8 cellular contexts compared by ENCODE assay signal in genomic region chr4:48343531-48343930, GRCh38. TPM values are rescaled to one million over a fixed set of nuclear protein-coding genes. Genes with fewer than 3 reads are reported as not detected.
DNase-seq lines count a peak whose midpoint lies in the region; ATAC-seq and TF ChIP-seq lines count a peak whose summit lies in the region.

No MANE protein-coding gene starts in this region.

- no peaks in the 10 kb centered on the region for H3K9me3 ChIP-seq in BLaER1 treated with 17β-estradiol and CSF1 and Interleukin-3, amounts not matched to agents 10 nM and 100 nM (replicated peaks in 1 of 11)
- H3K9me3 ChIP-seq in IMR-90 (ENCODE audit: control insufficient read depth, insufficient read depth, low read length) = no peaks in the 10 kb centered on the region

- TF ChIP-seq POLR2A in IMR-90 (IDR thresholded peaks at IDR 0.05; ENCODE audit: low read depth, low read length) = no peak

- no peak overlapping the region for H2AK9ac ChIP-seq in IMR-90 (replicated peaks; ENCODE audit: low read depth, low read length, poor library complexity)

- no peak overlapping the region for H4K5ac ChIP-seq in IMR-90 (ENCODE audit: low read depth, low read length)

- H3K56ac ChIP-seq in IMR-90 (ENCODE audit: extremely low read depth, insufficient read depth, low read length) = no peak overlapping the region

- peak overlapping the region; percentile 37; the same call in 1 of the 2 replicates for H3K14ac ChIP-seq in IMR-90 (replicated peaks; ENCODE audit: low read depth, low read length)

- peak overlapping the region; percentile 95 to 98 (median 97); a peak in 21 of 22 replicates for H3K9ac ChIP-seq in BLaER1 treated with 17β-estradiol and CSF1 and Interleukin-3, amounts not matched to agents 10 nM and 100 nM
- peak overlapping the region; percentile 48; the same call in 1 of the 2 replicates for H3K9ac ChIP-seq in IMR-90 (ENCODE audit: low read depth, low read length)

- intact Hi-C loops in IMR-90 (cut with micrococcal nuclease) = no loop called here
- intact Hi-C loops in MCF 10A (cut with micrococcal nuclease) = no loop called here

- in situ Hi-C loops in IMR-90 (cut with MboI; ENCODE audit: low sequenced_read_pairs) = no loop called here

- H2BK5ac ChIP-seq in IMR-90 (ENCODE audit: low read depth, low read length, poor library complexity, severe bottlenecking) = peak overlapping the region; percentile 32

- TSS peak; percentile 45 for BruUV-seq in IMR-90 (replicated peaks; lab: Mats Ljungman, UMichigan)
- BruUV-seq in MCF 10A (replicated peaks; lab: Mats Ljungman, UMichigan) = TSS peak; percentile 25

- H2BK20ac ChIP-seq in IMR-90 (ENCODE audit: low read depth, low read length) = no peak overlapping the region

- CTCF ChIA-PET in IMR-90 (lab: Yijun Ruan, JAX) (interaction anchor here (1.5 kb wide), 1 partner anchor 28 kb away, joined by 3 read pairs; no protein-coding TSS in a partner anchor), MCF 10A (lab: Yijun Ruan, JAX) (interaction anchor here (0.6 to 1.6 kb wide), 8 partner anchors 9 to 602 kb away, joined by 3 to 6 read pairs (median 3); no protein-coding TSS in a partner anchor)

- H3K27me3 ChIP-seq in BLaER1 treated with 17β-estradiol and CSF1 and Interleukin-3, amounts not matched to agents 10 nM and 100 nM = no peaks in the 10 kb centered on the region
- H3K27me3 ChIP-seq in IMR-90 (ENCODE audit: control insufficient read depth, insufficient read depth, low read length) = no peaks in the 10 kb centered on the region

- H2BK15ac ChIP-seq in IMR-90 (ENCODE audit: low read depth, low read length) = no peak overlapping the region

- no peak overlapping the region for H3K18ac ChIP-seq in IMR-90 (ENCODE audit: low read depth, low read length)

- ATAC-seq in IMR-90 (ENCODE audit: low read depth) (no peak), HG03039 (IDR thresholded peaks at IDR 0.05; ENCODE audit: unreplicated experiment) (no peak)
- ATAC-seq in naive thymus-derived CD8-positive, alpha-beta T cell = no peak

- peaks cover 11% of the 10 kb centered on the region for H3K36me3 Mint-ChIP-seq in MCF 10A (ENCODE audit: insufficient read depth, unreplicated experiment)
- H3K36me3 Mint-ChIP-seq in naive thymus-derived CD8-positive, alpha-beta T cell = peaks cover 0 to 3% (median 2%) of the 10 kb centered on the region in 3 donors

- H3K27ac ChIP-seq in BLaER1 treated with 17β-estradiol and CSF1 and Interleukin-3, amounts not matched to agents 10 nM and 100 nM = peak overlapping the region in 8 of 11 experiments; percentile 4 to 98 (median 94); a peak in 3 of 22 replicates
- no peak overlapping the region for H3K27ac ChIP-seq in IMR-90 (ENCODE audit: insufficient read depth, low read length)

- dilution Hi-C loops in IMR-90 (cut with HindIII; ENCODE audit: low sequenced_read_pairs, unreplicated experiment) = no loop called here

- H3K27me3 Mint-ChIP-seq in MCF 10A (ENCODE audit: insufficient read depth, unreplicated experiment) = no peaks in the 10 kb centered on the region
- H3K27me3 Mint-ChIP-seq in naive thymus-derived CD8-positive, alpha-beta T cell = no peaks in the 10 kb centered on the region

- H4K8ac ChIP-seq in IMR-90 (ENCODE audit: low read depth in 2 of 2, low read length in 2 of 2) = no peak overlapping the region

- H4K20me1 ChIP-seq in BLaER1 treated with 17β-estradiol and CSF1 and Interleukin-3, amounts not matched to agents 10 nM and 100 nM = peaks cover 27 to 70% (median 65%) of the 10 kb centered on the region in 11 experiments; a peak in 20 of 22 replicates
- peaks cover 58% of the 10 kb centered on the region for H4K20me1 ChIP-seq in IMR-90 (ENCODE audit: insufficient read depth, low read length)

- peak overlapping the region; percentile 97 for H3K27ac Mint-ChIP-seq in MCF 10A (ENCODE audit: low read depth, unreplicated experiment)
- H3K27ac Mint-ChIP-seq in naive thymus-derived CD8-positive, alpha-beta T cell = peak overlapping the region in 6 of 10 donors; percentile 1 to 91 (median 66)

- H2BK120ac ChIP-seq in IMR-90 (ENCODE audit: low read depth, low read length) = no peak overlapping the region

- POLR2A ChIA-PET in IMR-90 (lab: Charles Lee; ENCODE audit: unreplicated experiment) (no interaction called here), MCF 10A (lab: Yijun Ruan, JAX) (interaction anchor here (0.8 to 5.4 kb wide), 15 partner anchors 9 to 435 kb away, joined by 3 to 49 read pairs (median 9); partner anchors contain the start of gene FRYL)
- POLR2A ChIA-PET in naive thymus-derived CD8-positive, alpha-beta T cell (lab: Charles Lee) = interaction anchor here (0.6 to 1.5 kb wide), 2 partner anchors 26 to 113 kb away, joined by 3 read pairs; no protein-coding TSS in a partner anchor

- H3K4ac ChIP-seq in IMR-90 (ENCODE audit: low read depth, low read length) = 0 out of 2 replicates have a peak overlapping the region, but pooled peaks have one; percentile 13

- DNase-seq in IMR-90 (peak; percentile 22), MCF 10A (ENCODE audit: unreplicated experiment) (no peak), cerebellar cortex (ENCODE audit: low spot score) (no peak), retina (no peak), amygdala (lab: John Stamatoyannopoulos, UW) (no peak)
- DNase-seq in naive thymus-derived CD8-positive, alpha-beta T cell = no peak

- peaks cover 49% of the 10 kb centered on the region for H3K4me1 Mint-ChIP-seq in MCF 10A (ENCODE audit: insufficient read depth, unreplicated experiment)
- peaks cover 28 to 74% (median 63%) of the 10 kb centered on the region in 4 donors for H3K4me1 Mint-ChIP-seq in naive thymus-derived CD8-positive, alpha-beta T cell

- H2AK5ac ChIP-seq in IMR-90 (ENCODE audit: low read depth, low read length) = no peak overlapping the region

- H3K9me3 Mint-ChIP-seq in MCF 10A (ENCODE audit: unreplicated experiment) = no peaks in the 10 kb centered on the region
- no peaks in the 10 kb centered on the region for H3K9me3 Mint-ChIP-seq in naive thymus-derived CD8-positive, alpha-beta T cell

- H4K91ac ChIP-seq in IMR-90 (ENCODE audit: insufficient read depth, low read depth, low read length) = no peak overlapping the region

- no peak for TF ChIP-seq RAD21 in IMR-90 (IDR thresholded peaks at IDR 0.05; ENCODE audit: low read length)

- no peak overlapping the region for H2AFZ ChIP-seq in IMR-90 (replicated peaks; ENCODE audit: low read length, poor library complexity)

- H3K23ac ChIP-seq in IMR-90 (ENCODE audit: low read depth, low read length) = peak overlapping the region; percentile 91

- H3K4me3 Mint-ChIP-seq in MCF 10A (ENCODE audit: unreplicated experiment) = peak overlapping the region; percentile 98
- peak overlapping the region; percentile 91 to 99 (median 97) for H3K4me3 Mint-ChIP-seq in naive thymus-derived CD8-positive, alpha-beta T cell

- H3K36me3 ChIP-seq in BLaER1 treated with 17β-estradiol and CSF1 and Interleukin-3, amounts not matched to agents 10 nM and 100 nM = peaks cover 0 to 4% (median 0%) of the 10 kb centered on the region in 11 experiments; a peak in 3 of 22 replicates
- H3K36me3 ChIP-seq in IMR-90 (ENCODE audit: control insufficient read depth, insufficient read depth, low read length) = no peaks in the 10 kb centered on the region

- peak overlapping the region; percentile 77 to 98 (median 98); a peak in 19 of 20 replicates for H3K4me3 ChIP-seq in BLaER1 treated with 17β-estradiol and CSF1 and Interleukin-3, amounts not matched to agents 10 nM and 100 nM
- H3K4me3 ChIP-seq in IMR-90 (ENCODE audit: insufficient read depth, low read depth, low read length) = peak overlapping the region; percentile 90

- peaks cover 33 to 65% (median 38%) of the 10 kb centered on the region in 10 experiments for H3K4me1 ChIP-seq in BLaER1 treated with 17β-estradiol and CSF1 and Interleukin-3, amounts not matched to agents 10 nM and 100 nM
- H3K4me1 ChIP-seq in IMR-90 (ENCODE audit: control insufficient read depth, insufficient read depth, low read length) = peaks cover 8% of the 10 kb centered on the region; the same call in 1 of the 2 replicates

- H3K79me1 ChIP-seq in IMR-90 (ENCODE audit: low read depth in 1 of 2, low read length in 2 of 2) = peaks cover 13 to 55% of the 10 kb centered on the region in 2 experiments

- TF ChIP-seq CTCF in IMR-90 (conservative IDR thresholded peaks at IDR 0.05; ENCODE audit: low read depth, low read length) = no peak
- TF ChIP-seq CTCF in MCF 10A (IDR thresholded peaks at IDR 0.05; ENCODE audit: unreplicated experiment) = no peak

- WGBS in IMR-90 (ENCODE audit: extremely low coverage in 2 of 2, insufficient read length in 1 of 2), 2 experiments = no CpG with 5 or more reads among the region's 1 CpG

- peaks cover 11% of the 10 kb centered on the region for H3K9me1 ChIP-seq in IMR-90 (ENCODE audit: insufficient read depth, low read length)

- peak overlapping the region; percentile 80 to 96 (median 93) for H3K4me2 ChIP-seq in BLaER1 treated with 17β-estradiol and CSF1 and Interleukin-3, amounts not matched to agents 10 nM and 100 nM
- H3K4me2 ChIP-seq in IMR-90 (ENCODE audit: low read depth, low read length) = peak overlapping the region; percentile 98

TF ChIP-seq in IMR-90, 13 proteins besides CTCF, POLR2A, EP300 and RAD21 (continues in another document):
- TF ChIP-seq BHLHE40 (IDR thresholded peaks at IDR 0.05; ENCODE audit: low read depth, low read length) (no peak), ELK1 (IDR thresholded peaks at IDR 0.05; ENCODE audit: borderline replicate concordance, low read depth, low read length) (no peak), NFE2L2 (IDR thresholded peaks at IDR 0.05; ENCODE audit: low read depth, low read length) (no peak), MAFK (IDR thresholded peaks at IDR 0.05; ENCODE audit: low read depth, low read length) (no peak), CHD1 (IDR thresholded peaks at IDR 0.05; ENCODE audit: low read depth, low read length) (no peak), CEBPB (IDR thresholded peaks at IDR 0.05; ENCODE audit: low read depth, low read length) (no peak), SMC3 (IDR thresholded peaks at IDR 0.05; ENCODE audit: low read depth, low read length) (no peak), RFX5 (IDR thresholded peaks at IDR 0.05; ENCODE audit: low read depth, low read length) (no peak)

RNA-seq across cellular contexts. Expression of gene SLAIN2, which starts 2.2 kb away (rescaled TPM):
- total RNA-seq in IMR-90 (2012; rRNA removed) (23.3 and 32.2 TPM in 2 replicates), MCF 10A (2022) (74.0 and 81.6 TPM in 2 replicates)
- 42.3 and 53.0 TPM in 2 replicates for polyA plus RNA-seq in IMR-90 (2012; rRNA removed)
- polyA plus RNA-seq in IMR-90 (2012; cell fraction: cytosol; rRNA removed) = 17.1 and 18.7 TPM in 2 replicates
- 11.2 and 44.3 TPM in 2 replicates for polyA plus RNA-seq in IMR-90 (2012; cell fraction: nucleus; rRNA removed; ENCODE audit: low replicate concordance)
- 100 to 1,000 TPM in 1 of 2 experiments, 10 to 100 TPM in 1; 98.3 to 109 TPM for total RNA-seq in naive thymus-derived CD8-positive, alpha-beta T cell
- 10 to 100 TPM; 25.9 to 39.3 (median 33.6) TPM for polyA plus RNA-seq in naive thymus-derived CD8-positive, alpha-beta T cell
